In genomic region chr17:75459246-75459589, GRCh38 we compare ENCODE assay signal across 13 cellular contexts. TPM values are rescaled to one million over a fixed set of nuclear protein-coding genes. Genes with fewer than 3 reads are reported as not detected.
A peak's percentile ranks its signal among the peaks of the same experiment; 100 is the strongest.
DNase-seq lines count a peak whose midpoint lies in the region; ATAC-seq, FAIRE-seq and TF ChIP-seq lines count a peak whose summit lies in the region.
"Had no signal": no experiment of that assay in that cellular context is flagged by ENCODE, and none has a peak within 500 bp of the region (broad histone marks: within the 10 kb centered on the region; RNA-seq: fewer than 3 reads in every experiment).

No MANE protein-coding gene starts in this region.

- H3K36me3 Mint-ChIP-seq in Caco-2 (ENCODE audit: insufficient read depth, unreplicated experiment) (peaks cover 23% of the 10 kb centered on the region), immature natural killer cell (peaks cover 0 to 6% (median 0%) of the 10 kb centered on the region in 3 donors)

- no peaks in the 10 kb centered on the region for H3K9me2 ChIP-seq in SU-DHL-6 (replicated peaks; ENCODE audit: insufficient read depth, low read length)

- no peak overlapping the region for H3K27ac ChIP-seq in SU-DHL-6 (ENCODE audit: low read depth, low read length)
- H3K27ac ChIP-seq in small intestine (ENCODE audit: low read depth in 1 of 2, low read length in 1 of 2) = peak overlapping the region; percentile 35 to 72

- peaks cover 41% of the 10 kb centered on the region for H3K4me1 ChIP-seq in Caco-2
- peaks cover 3 to 15% of the 10 kb centered on the region in 2 donors for H3K4me1 ChIP-seq in small intestine (ENCODE audit: control insufficient read depth in 2 of 2, insufficient read depth in 1 of 2, low read depth in 1 of 2, low read length in 1 of 2)

- peak overlapping the region; percentile 11 for H3K4me2 ChIP-seq in SU-DHL-6 (ENCODE audit: low read depth, low read length, poor library complexity, severe bottlenecking)

- H3K9ac ChIP-seq in SU-DHL-6 (ENCODE audit: low read length) = no peak overlapping the region

- H3K27me3 Mint-ChIP-seq in Caco-2 (ENCODE audit: insufficient read depth, unreplicated experiment) (no peaks in the 10 kb centered on the region), immature natural killer cell (ENCODE audit: low read depth in 3 of 3) (peaks cover 2 to 3% (median 3%) of the 10 kb centered on the region in 3 donors)

- H2AFZ ChIP-seq in SU-DHL-6 (ENCODE audit: low read depth, low read length, severe bottlenecking) = no peak overlapping the region

- H3K27me3 ChIP-seq in Caco-2 (replicated peaks; ENCODE audit: control insufficient read depth, insufficient read depth, low read length) = no peaks in the 10 kb centered on the region
- H3K27me3 ChIP-seq in SU-DHL-6 (ENCODE audit: low read length) = no peaks in the 10 kb centered on the region
- no peaks in the 10 kb centered on the region for H3K27me3 ChIP-seq in small intestine (ENCODE audit: control insufficient read depth in 2 of 2, insufficient read depth in 2 of 2, low read length in 2 of 2)

- no peaks in the 10 kb centered on the region for H4K20me1 ChIP-seq in SU-DHL-6 (ENCODE audit: low read depth, low read length)

- CTCF ChIA-PET in Caco-2 (lab: Charles Lee) = interaction anchor here (0.6 to 1.9 kb wide), 4 partner anchors 29 to 188 kb away, joined by 3 to 11 read pairs (median 4); partner anchors contain the start of genes MIF4GD and TSEN54

- 45 to 65% (median 53%) methylated on average over 1 of the region's 1 CpG for WGBS in small intestine, 3 donors

- no peaks in the 10 kb centered on the region for H3F3A ChIP-seq in SU-DHL-6 (ENCODE audit: insufficient read depth)

- no peak for ATAC-seq in GM19395 (IDR thresholded peaks at IDR 0.05; ENCODE audit: unreplicated experiment)
- no peak for ATAC-seq in left lobe of liver
- ATAC-seq in GM18909 (IDR thresholded peaks at IDR 0.05; ENCODE audit: poor library complexity, unreplicated experiment) = no peak

- H3K4me3 ChIP-seq in Caco-2 (ENCODE audit: low read depth, low read length) (no peak overlapping the region), SU-DHL-6 (ENCODE audit: insufficient read depth, low read length, poor library complexity, severe bottlenecking) (no peak overlapping the region), small intestine (ENCODE audit: low read depth in 1 of 2, low read length in 2 of 2) (no peak overlapping the region)

- BruUV-seq in Caco-2 (replicated peaks; lab: Mats Ljungman, UMichigan) = no TSS peak

- H3K4me3 Mint-ChIP-seq in Caco-2 (ENCODE audit: unreplicated experiment) = peak overlapping the region; percentile 58
- H3K4me3 Mint-ChIP-seq in immature natural killer cell = peak overlapping the region in 4 of 5 donors; percentile 10 to 61 (median 46)

- H3K79me2 ChIP-seq in SU-DHL-6 (ENCODE audit: insufficient read depth, low read length) = 0 out of 2 replicates have a peak, but pooled peaks cover 4% of the 10 kb centered on the region

- peak overlapping the region; percentile 92 for H3K27ac Mint-ChIP-seq in Caco-2 (ENCODE audit: unreplicated experiment)
- peak overlapping the region; percentile 85 to 96 (median 88) for H3K27ac Mint-ChIP-seq in immature natural killer cell

- FAIRE-seq in small intestine (lab: Jason Lieb, UNC) = no peak
- FAIRE-seq: GM12892 had no signal

- H3K4me1 Mint-ChIP-seq in Caco-2 (ENCODE audit: low read depth, unreplicated experiment) (peaks cover 22% of the 10 kb centered on the region), immature natural killer cell (peaks cover 47 to 62% of the 10 kb centered on the region in 2 donors)

- intact Hi-C loops in Caco-2 (cut with micrococcal nuclease; ENCODE audit: unreplicated experiment) = loop anchor here (1.0 kb wide), 1 partner anchor 29 kb away; no protein-coding TSS in a partner anchor

- no peak for TF ChIP-seq CTCF in Caco-2 (IDR thresholded peaks at IDR 0.05; ENCODE audit: insufficient read depth in 1 of 2, low read depth in 1 of 2, low read length in 1 of 2, severe bottlenecking in 1 of 2, unreplicated experiment in 1 of 2)
- TF ChIP-seq CTCF in SU-DHL-6 (IDR thresholded peaks at IDR 0.05; ENCODE audit: insufficient read depth, low read length, poor library complexity, severe bottlenecking) = no peak

- no peaks in the 10 kb centered on the region for H3K36me3 ChIP-seq in Caco-2 (ENCODE audit: control insufficient read depth, insufficient read depth, low read length)
- no peaks in the 10 kb centered on the region for H3K36me3 ChIP-seq in SU-DHL-6 (ENCODE audit: low read length)
- H3K36me3 ChIP-seq in small intestine (ENCODE audit: control insufficient read depth in 2 of 2, insufficient read depth in 2 of 2, low read length in 2 of 2) = no peaks in the 10 kb centered on the region

- H3K9me3 ChIP-seq in Caco-2 (no peaks in the 10 kb centered on the region), SU-DHL-6 (ENCODE audit: insufficient read depth, low read length) (no peaks in the 10 kb centered on the region), small intestine (ENCODE audit: control insufficient read depth, low read depth) (no peaks in the 10 kb centered on the region)

- POLR2A ChIA-PET in Caco-2 (lab: Charles Lee) = interaction anchor here (0.6 to 2.7 kb wide), 5 partner anchors 17 to 68 kb away, joined by 3 to 18 read pairs (median 4); no protein-coding TSS in a partner anchor

- DNase-seq in Caco-2 (no peak), immature natural killer cell (no peak), small intestine (no peak), left lobe of liver (ENCODE audit: low spot score) (no peak), NCI-H1436 treated with DMSO at 0.1 percent for 48 hours (lab: John Stamatoyannopoulos, UW) (no peak)
- DNase-seq: activated CD4-positive, alpha-beta T cell treated with anti-CD3 and anti-CD28 coated beads for 4 hours; AML-193; effector memory CD4-positive, alpha-beta T cell; foreskin melanocyte had no signal

- H3K9me3 Mint-ChIP-seq in Caco-2 (ENCODE audit: unreplicated experiment) (no peaks in the 10 kb centered on the region), immature natural killer cell (no peaks in the 10 kb centered on the region)

RNA-seq across cellular contexts. Expression of gene TMEM94, which starts 2.8 kb away (rescaled TPM):
- total RNA-seq in Caco-2 (2022) (109 and 115 TPM in 2 replicates), left lobe of liver (43.5 TPM)
- polyA plus RNA-seq in immature natural killer cell (10 to 100 TPM in 1 of 3 donors, 1 to 10 TPM in 2; 3.2 to 21.9 (median 9.3) TPM), small intestine (10 to 100 TPM; 41.8 to 87.7 (median 57.3) TPM)

RNA-seq across cellular contexts. Expression of gene GRB2, which starts 53.7 kb away (rescaled TPM):
- total RNA-seq in Caco-2 (2022) (113 and 115 TPM in 2 replicates), left lobe of liver (45.8 TPM)
- polyA plus RNA-seq in immature natural killer cell (100 to 1,000 TPM; 104 to 161 (median 135) TPM), small intestine (10 to 100 TPM; 65.6 to 73.5 (median 66.2) TPM)

RNA-seq across cellular contexts. Expression of gene CASKIN2, which starts 56.1 kb away (rescaled TPM):
- total RNA-seq in Caco-2 (2022) = 41.8 and 48.9 TPM in 2 replicates
- not detected for polyA plus RNA-seq in immature natural killer cell
- polyA plus RNA-seq in small intestine = 10 to 100 TPM in 1 of 3 donors, 1 to 10 TPM in 2; 7.6 to 15.6 (median 8.6) TPM
- total RNA-seq in left lobe of liver = 26.4 TPM

RNA-seq across cellular contexts. Expression of gene TSEN54, which starts 57.1 kb away (rescaled TPM):
- total RNA-seq in Caco-2 (2022) (71.3 and 74.5 TPM in 2 replicates), left lobe of liver (15.9 TPM)
- polyA plus RNA-seq in immature natural killer cell (100 to 1,000 TPM; 205 to 238 (median 209) TPM), small intestine (10 to 100 TPM; 35.5 to 91.1 (median 79.4) TPM)
